ENCODE assay signal across 23 cellular contexts in genomic region chr7:129394101-129394500, GRCh38. TPM values are rescaled to one million over a fixed set of nuclear protein-coding genes. Genes with fewer than 3 reads are reported as not detected.
DNase-seq lines count a peak whose midpoint lies in the region; ATAC-seq, FAIRE-seq and TF ChIP-seq lines count a peak whose summit lies in the region.
"Had no signal": no experiment of that assay in that cellular context is flagged by ENCODE, and none has a peak within 500 bp of the region (broad histone marks: within the 10 kb centered on the region; RNA-seq: fewer than 3 reads in every experiment).

No MANE protein-coding gene starts in this region.

- WGBS in pancreas, 2 donors, result 68 to 70% methylated on average over 4 of the region's 4 CpGs

- TF ChIP-seq CTCF in epithelial cell of proximal tubule (conservative IDR thresholded peaks at IDR 0.05; ENCODE audit: low read depth, low read length) (no peak), pancreas (IDR thresholded peaks at IDR 0.05) (no peak)

- peaks cover 0 to 69% (median 11%) of the 10 kb centered on the region in 3 donors for H3K36me3 Mint-ChIP-seq in naive thymus-derived CD8-positive, alpha-beta T cell

- H3K27ac ChIP-seq in pancreas, result no peak overlapping the region
- H3K27ac ChIP-seq: BLaER1, RWPE1 had no signal

- DNase-seq in M059J (ENCODE audit: low read depth) (peak; percentile 65), epithelial cell of proximal tubule (ENCODE audit: low read depth) (peak; percentile 69), pancreas (peak in 1 of 6 donors; percentile 15), NOMO-1 treated with DMSO at 0.1 percent for 48 hours (lab: John Stamatoyannopoulos, UW; ENCODE audit: unreplicated experiment) (no peak), midbrain (lab: John Stamatoyannopoulos, UW) (no peak), activated gamma-delta T cell (lab: John Stamatoyannopoulos, UW) (no peak)
- DNase-seq in naive thymus-derived CD8-positive, alpha-beta T cell, result no peak
- DNase-seq: Caco-2; CD4-positive, alpha-beta T cell; IMR-90; NCI-H1417; NCI-H1694 treated with DMSO at 0.1 percent for 48 hours; NCI-H2081 treated with DMSO at 0.1 percent for 48 hours; NCI-H2171 treated with DMSO at 0.1 percent for 48 hours; NCI-H446 treated with DMSO at 0.1 percent for 48 hours; NCI-H526 treated with DMSO at 0.1 percent for 48 hours had no signal

- H3K36me3 ChIP-seq in pancreas, result peaks cover 0 to 16% (median 0%) of the 10 kb centered on the region in 3 donors

- no peaks in the 10 kb centered on the region for H3K27me3 Mint-ChIP-seq in naive thymus-derived CD8-positive, alpha-beta T cell
- H3K27me3 Mint-ChIP-seq: CD4-positive, alpha-beta T cell had no signal

- no peak overlapping the region for H3K4me3 ChIP-seq in epithelial cell of proximal tubule (ENCODE audit: low read depth, low read length)
- H3K4me3 ChIP-seq in pancreas, result no peak overlapping the region
- H3K4me3 ChIP-seq: BLaER1 had no signal

- H3K27me3 ChIP-seq in pancreas, result no peaks in the 10 kb centered on the region
- H3K27me3 ChIP-seq: BLaER1 had no signal

- peaks cover 0 to 1% (median 0%) of the 10 kb centered on the region in 4 donors for H3K4me1 Mint-ChIP-seq in naive thymus-derived CD8-positive, alpha-beta T cell

- POLR2A ChIA-PET in naive thymus-derived CD8-positive, alpha-beta T cell (lab: Charles Lee), result no interaction called here

- no peak for FAIRE-seq in pancreas (lab: Jason Lieb, UNC)
- FAIRE-seq: G401.6, GM19239, H1 had no signal

- intact Hi-C loops in pancreas (cut with DNase I), result no loop called here

- no peaks in the 10 kb centered on the region for H3K4me1 ChIP-seq in pancreas
- H3K4me1 ChIP-seq: BLaER1, Caco-2 had no signal

- no peaks in the 10 kb centered on the region for H3K9me3 ChIP-seq in pancreas
- H3K9me3 ChIP-seq: BLaER1, Caco-2 had no signal

- H3K9me3 Mint-ChIP-seq in naive thymus-derived CD8-positive, alpha-beta T cell, result no peaks in the 10 kb centered on the region
- H3K9me3 Mint-ChIP-seq: CD4-positive, alpha-beta T cell had no signal

- peak in 3 of 4 donors; percentile 46 to 82 (median 51) for ATAC-seq in pancreas
- no peak for ATAC-seq in naive thymus-derived CD8-positive, alpha-beta T cell
- ATAC-seq: HCT116, SK-N-SH treated with all-trans-retinoic acid at 6 μM for 48 hours had no signal

- H3K27ac Mint-ChIP-seq in naive thymus-derived CD8-positive, alpha-beta T cell, result peak overlapping the region in 3 of 10 donors; percentile 25 to 60 (median 56)
- H3K27ac Mint-ChIP-seq: CD4-positive, alpha-beta T cell had no signal

- H3K4me3 Mint-ChIP-seq in naive thymus-derived CD8-positive, alpha-beta T cell, result no peak overlapping the region
- H3K4me3 Mint-ChIP-seq: CD4-positive, alpha-beta T cell had no signal

RNA-seq across cellular contexts. Expression of gene STRIP2, which starts 40.1 kb away (rescaled TPM):
- total RNA-seq in M059J (2014; rRNA removed; shearing (Covaris generic)), result 7.8 and 12.1 TPM in 2 replicates
- total RNA-seq in epithelial cell of proximal tubule (6.3 and 6.9 TPM in 2 replicates), pancreas (under 1 TPM; 0.16 to 0.55 (median 0.35) TPM)
- under 1 TPM; 0.38 to 0.85 TPM for polyA plus RNA-seq in pancreas
- total RNA-seq in naive thymus-derived CD8-positive, alpha-beta T cell, result under 1 TPM in 1 of 2 experiments, not detected in 1; 0.11 TPM
- polyA plus RNA-seq in naive thymus-derived CD8-positive, alpha-beta T cell, result not detected

Comparison
In these comparisons a context has a peak if more than half of its experiments do, and no peak if none do; other contexts are left out.
1. DNase-seq: peak in M059J (single experiment) and epithelial cell of proximal tubule (single experiment); none in NOMO-1 treated with DMSO at 0.1 percent for 48 hours (single experiment), naive thymus-derived CD8-positive, alpha-beta T cell (0 of 10), midbrain (single experiment) and activated gamma-delta T cell (single experiment).
2. ATAC-seq: peak in pancreas (3 of 4); none in naive thymus-derived CD8-positive, alpha-beta T cell (0 of 2).